Comparison of ENCODE assay signal across 8 cellular contexts in genomic region chr5:1011226-1011631, GRCh38. TPM values are rescaled to one million over a fixed set of nuclear protein-coding genes. Genes with fewer than 3 reads are reported as not detected.
DNase-seq lines count a peak whose midpoint lies in the region; ATAC-seq and TF ChIP-seq lines count a peak whose summit lies in the region.

No MANE protein-coding gene starts in this region.

- no peak for TF ChIP-seq CTCF in tibial nerve (IDR thresholded peaks at IDR 0.05)

- H3K36me3 ChIP-seq in tibial nerve, result no peaks in the 10 kb centered on the region

- DNase-seq in NOMO-1 treated with DMSO at 0.1 percent for 48 hours (lab: John Stamatoyannopoulos, UW; ENCODE audit: unreplicated experiment) (peak; percentile 49), NOMO-1 treated with dmso at 0.1 percent for 144 hours (lab: John Stamatoyannopoulos, UW; ENCODE audit: unreplicated experiment) (no peak), NCI-H69 (lab: John Stamatoyannopoulos, UW) (peak; percentile 71), left kidney (ENCODE audit: low read depth, low spot score) (peak; percentile 70), ureter (ENCODE audit: low spot score) (peak; percentile 43), tibial nerve (ENCODE audit: low spot score in 2 of 2) (no peak)
- DNase-seq in activated naive CD4-positive, alpha-beta T cell treated with anti-CD3 and anti-CD28 coated beads, Interleukin-2, amount 50 U/mL, for 16 hours, result peak; percentile 58

- no peak for TF ChIP-seq EP300 in tibial nerve (IDR thresholded peaks at IDR 0.05)

- no peak overlapping the region for H3K4me3 ChIP-seq in tibial nerve

- H3K27me3 ChIP-seq in tibial nerve, result peaks cover 2 to 35% of the 10 kb centered on the region in 2 donors

- TF ChIP-seq POLR2A in tibial nerve (IDR thresholded peaks at IDR 0.05), result no peak

- H3K9me3 ChIP-seq in tibial nerve, result no peaks in the 10 kb centered on the region

- no peak for ATAC-seq in HG02798 (IDR thresholded peaks at IDR 0.05; ENCODE audit: poor library complexity, unreplicated experiment)

- H3K27ac ChIP-seq in tibial nerve, result no peak overlapping the region

- H3K4me1 ChIP-seq in tibial nerve, result peaks cover 0 to 31% (median 10%) of the 10 kb centered on the region in 4 donors

- 76 to 85% methylated on average over 11 of the region's 11 CpGs for WGBS in tibial nerve, 2 donors

RNA-seq across cellular contexts. Expression of gene NKD2, which starts 2.6 kb away (rescaled TPM):
- 14.2 TPM for total RNA-seq in ureter
- 1 to 10 TPM in 1 of 4 donors, under 1 TPM in 1, not detected in 2; 0.60 to 4.7 TPM for total RNA-seq in tibial nerve

Comparison
In these comparisons a context has a peak if more than half of its experiments do, and no peak if none do; other contexts are left out.
1. DNase-seq: peak in NOMO-1 treated with DMSO at 0.1 percent for 48 hours (single experiment), NCI-H69 (single experiment), activated naive CD4-positive, alpha-beta T cell treated with anti-CD3 and anti-CD28 coated beads, Interleukin-2, amount 50 U/mL, for 16 hours (single experiment), left kidney (single experiment) and ureter (single experiment); none in NOMO-1 treated with dmso at 0.1 percent for 144 hours (single experiment) and tibial nerve (0 of 2).